In genomic region chr6:14270925-14271791, GRCh38 we compare ENCODE assay signal across 8 cellular contexts.
DNase-seq lines count a peak whose midpoint lies in the region; ATAC-seq and TF ChIP-seq lines count a peak whose summit lies in the region.

No MANE protein-coding gene starts in this region.

- POLR2A ChIA-PET in activated B cell treated with CpG ODN at 0.5 μM for 24 hours (lab: Charles Lee): interaction anchor here (0.6 to 0.7 kb wide), 2 partner anchors 16 to 44 kb away, joined by 3 to 5 read pairs; no protein-coding TSS in a partner anchor

- no peaks in the 10 kb centered on the region for H3K27me3 ChIP-seq in tibial artery

- H3K9me3 Mint-ChIP-seq in activated B cell treated with CpG ODN at 0.5 μM for 24 hours: peaks cover 5% of the 10 kb centered on the region

- H3K27ac Mint-ChIP-seq in activated B cell treated with CpG ODN at 0.5 μM for 24 hours: peak overlapping the region; percentile 66

- no peaks in the 10 kb centered on the region for H3K9me3 ChIP-seq in tibial artery

- no peaks in the 10 kb centered on the region for H3K36me3 ChIP-seq in tibial artery

- peak; percentile 76 for DNase-seq in GM04503 (ENCODE audit: low read depth)
- DNase-seq in activated B cell treated with CpG ODN at 0.5 μM for 24 hours: no peak
- peak; percentile 100 for DNase-seq in epithelial cell of esophagus (ENCODE audit: low read depth)
- DNase-seq in stimulated activated CD4-positive, alpha-beta T cell treated with anti-CD3 and anti-CD28 coated beads, Interleukin-4, amount 100 ng/mL, for 4 hours: peak; percentile 20 to 52
- DNase-seq in caudate nucleus (lab: John Stamatoyannopoulos, UW): no peak
- no peak for DNase-seq in tibial artery
- no peak for DNase-seq in left ventricle myocardium superior

- no peak for TF ChIP-seq CTCF in activated B cell treated with CpG ODN at 0.5 μM for 24 hours (IDR thresholded peaks at IDR 0.05)
- peak; percentile 44 for TF ChIP-seq CTCF in epithelial cell of esophagus (IDR thresholded peaks at IDR 0.05; ENCODE audit: insufficient read depth, low read depth, low read length, missing control alignments)
- no peak for TF ChIP-seq CTCF in tibial artery (IDR thresholded peaks at IDR 0.05)

- peaks cover 8% of the 10 kb centered on the region for H3K36me3 Mint-ChIP-seq in activated B cell treated with CpG ODN at 0.5 μM for 24 hours (ENCODE audit: low read depth)

- H3K4me1 ChIP-seq in tibial artery: peaks cover 0 to 24% (median 0%) of the 10 kb centered on the region in 4 donors

- CTCF ChIA-PET in activated B cell treated with CpG ODN at 0.5 μM for 24 hours (lab: Charles Lee): no interaction called here

- ATAC-seq in activated B cell treated with CpG ODN at 0.5 μM for 24 hours (ENCODE audit: low read depth) (peak; percentile 45), GM21717 (IDR thresholded peaks at IDR 0.05; ENCODE audit: unreplicated experiment) (no peak), left ventricle myocardium superior (no peak)

- no peaks in the 10 kb centered on the region for H3K27me3 Mint-ChIP-seq in activated B cell treated with CpG ODN at 0.5 μM for 24 hours

- no peak overlapping the region for H3K4me3 Mint-ChIP-seq in activated B cell treated with CpG ODN at 0.5 μM for 24 hours

- intact Hi-C loops in activated B cell treated with CpG ODN at 0.5 μM for 24 hours (cut with micrococcal nuclease): no loop called here
- intact Hi-C loops in tibial artery (cut with DNase I; ENCODE audit: low total_unique reads): no loop called here
- intact Hi-C loops in left ventricle myocardium superior (cut with micrococcal nuclease): no loop called here

- H3K27ac ChIP-seq in caudate nucleus (ENCODE audit: low read depth, low read length) (no peak overlapping the region), tibial artery (no peak overlapping the region)

- no peak overlapping the region for H3K4me3 ChIP-seq in epithelial cell of esophagus (ENCODE audit: low read length)
- H3K4me3 ChIP-seq in tibial artery: no peak overlapping the region

- peaks cover 92% of the 10 kb centered on the region for H3K4me1 Mint-ChIP-seq in activated B cell treated with CpG ODN at 0.5 μM for 24 hours

Comparison
In these comparisons a context has a peak if more than half of its experiments do, and no peak if none do; other contexts are left out.
1. DNase-seq: peak in GM04503 (single experiment), epithelial cell of esophagus (single experiment) and stimulated activated CD4-positive, alpha-beta T cell treated with anti-CD3 and anti-CD28 coated beads, Interleukin-4, amount 100 ng/mL, for 4 hours (2 of 2); none in activated B cell treated with CpG ODN at 0.5 μM for 24 hours (single experiment), caudate nucleus (0 of 61), tibial artery (0 of 2) and left ventricle myocardium superior (single experiment).